In genomic region chr5:172855597-172856292, GRCh38 we compare ENCODE assay signal across 11 cellular contexts. TPM values are rescaled to one million over a fixed set of nuclear protein-coding genes. Genes with fewer than 3 reads are reported as not detected.
DNase-seq lines count a peak whose midpoint lies in the region; ATAC-seq and TF ChIP-seq lines count a peak whose summit lies in the region.
"Had no signal": no experiment of that assay in that cellular context is flagged by ENCODE, and none has a peak within 500 bp of the region (broad histone marks: within the 10 kb centered on the region; RNA-seq: fewer than 3 reads in every experiment).

No MANE protein-coding gene starts in this region.

- intact Hi-C loops in cardiac septum (cut with DNase I) = loop anchor here (5.0 kb wide), 1 partner anchor 138 kb away; no protein-coding TSS in a partner anchor

- no peaks in the 10 kb centered on the region for H3K27me3 ChIP-seq in ACC112 (ENCODE audit: insufficient read depth, low read length)
- H3K27me3 ChIP-seq: cardiac muscle cell had no signal

- TF ChIP-seq CTCF in WTC11 (IDR thresholded peaks at IDR 0.05) (no peak), osteocyte (IDR thresholded peaks at IDR 0.05) (no peak), omental fat pad (IDR thresholded peaks at IDR 0.05) (no peak)

- H3K4me1 ChIP-seq in ACC112 (ENCODE audit: control insufficient read depth, insufficient read depth, low read length, unreplicated experiment) = peaks cover 83% of the 10 kb centered on the region

- ATAC-seq in WTC11 (no peak), omental fat pad (ENCODE audit: low FRiP score) (no peak)

- POLR2A ChIA-PET in WTC11 (lab: Charles Lee) = no interaction called here

- H3K4me3 Mint-ChIP-seq in WTC11 (no peak overlapping the region), osteocyte (ENCODE audit: unreplicated experiment) (no peak overlapping the region)

- no peaks in the 10 kb centered on the region for H3K36me3 ChIP-seq in ACC112 (ENCODE audit: insufficient read depth, low read length)
- H3K36me3 ChIP-seq: cardiac muscle cell had no signal

- DNase-seq in WTC11 (ENCODE audit: low spot score) = no peak
- peak; percentile 77 for DNase-seq in cardiac septum (ENCODE audit: low spot score)
- DNase-seq in osteocyte (ENCODE audit: extremely low spot score, unreplicated experiment) = no peak
- no peak for DNase-seq in stimulated activated CD4-positive, alpha-beta T cell treated with anti-CD3 and anti-CD28 coated beads, Interleukin-15, amount 100 ng/mL, for 24 hours
- no peak for DNase-seq in activated effector memory CD4-positive, alpha-beta T cell treated with Interleukin-2 at 50 U/mL for 16 hours
- DNase-seq in superior temporal gyrus (ENCODE audit: extremely low spot score) = no peak
- DNase-seq in omental fat pad (ENCODE audit: low spot score) = no peak
- DNase-seq: ACHN; activated CD4-positive, alpha-beta T cell treated with anti-CD3 and anti-CD28 coated beads, Interleukin-2, amount 50 U/mL, for 48 hours had no signal

- H3K27ac Mint-ChIP-seq in WTC11 (0 out of 2 replicates have a peak overlapping the region, but pooled peaks have one; percentile 75), osteocyte (ENCODE audit: unreplicated experiment) (peak overlapping the region; percentile 91)

- H3K79me2 ChIP-seq in ACC112 (ENCODE audit: control insufficient read depth, insufficient read depth, low read length, unreplicated experiment) = peaks cover 86% of the 10 kb centered on the region

- no peaks in the 10 kb centered on the region for H3K36me3 Mint-ChIP-seq in WTC11
- peaks cover 10% of the 10 kb centered on the region for H3K36me3 Mint-ChIP-seq in osteocyte (ENCODE audit: unreplicated experiment)

- CTCF ChIA-PET in WTC11 (lab: Charles Lee) = no interaction called here

- peak overlapping the region; percentile 94 for H3K27ac ChIP-seq in ACC112 (ENCODE audit: low read depth, low read length)
- H3K27ac ChIP-seq: cardiac muscle cell had no signal

- peak overlapping the region; percentile 15; the same call in 1 of the 2 replicates for H3K4me3 ChIP-seq in ACC112 (ENCODE audit: low read depth, low read length)
- H3K4me3 ChIP-seq: cardiac muscle cell had no signal

- H3K27me3 Mint-ChIP-seq in WTC11 (ENCODE audit: low read depth) (no peaks in the 10 kb centered on the region), osteocyte (ENCODE audit: unreplicated experiment) (no peaks in the 10 kb centered on the region)

- H3K9me3 Mint-ChIP-seq in WTC11 = no peaks in the 10 kb centered on the region
- H3K9me3 Mint-ChIP-seq in osteocyte (ENCODE audit: unreplicated experiment) = no peaks in the 10 kb centered on the region

- no peak overlapping the region for H2AFZ ChIP-seq in ACC112 (ENCODE audit: low read length, unreplicated experiment)

- H3K4me1 Mint-ChIP-seq in WTC11 = peaks cover 15% of the 10 kb centered on the region
- H3K4me1 Mint-ChIP-seq in osteocyte (ENCODE audit: unreplicated experiment) = peaks cover 78% of the 10 kb centered on the region

TF ChIP-seq in WTC11, 78 proteins besides CTCF, POLR2A, EP300 and RAD21:
- TF ChIP-seq IRF2 (CRISPR knock-in tag; IDR thresholded peaks at IDR 0.05; ENCODE audit: borderline replicate concordance, low read depth) = no peak
- no peak for TF ChIP-seq MXD4 (CRISPR knock-in tag; IDR thresholded peaks at IDR 0.05; ENCODE audit: borderline replicate concordance)
- TF ChIP-seq PRRX2 (CRISPR knock-in tag; IDR thresholded peaks at IDR 0.05) = no peak
- TF ChIP-seq USF1 (CRISPR knock-in tag; IDR thresholded peaks at IDR 0.05) = no peak
- no peak for TF ChIP-seq ZNF219 (CRISPR knock-in tag; IDR thresholded peaks at IDR 0.05; ENCODE audit: borderline replicate concordance)
- TF ChIP-seq RORB (CRISPR knock-in tag; IDR thresholded peaks at IDR 0.05) = no peak
- TF ChIP-seq JAZF1 (CRISPR knock-in tag; IDR thresholded peaks at IDR 0.05) = no peak
- TF ChIP-seq ZNF263 (CRISPR knock-in tag; IDR thresholded peaks at IDR 0.05; ENCODE audit: low read depth) = no peak
- no peak for TF ChIP-seq PREB (CRISPR knock-in tag; IDR thresholded peaks at IDR 0.05; ENCODE audit: borderline replicate concordance)
- no peak for TF ChIP-seq E2F1 (CRISPR knock-in tag; IDR thresholded peaks at IDR 0.05)
- no peak for TF ChIP-seq ZNF416 (CRISPR knock-in tag; IDR thresholded peaks at IDR 0.05)
- no peak for TF ChIP-seq ZBTB21 (CRISPR knock-in tag; IDR thresholded peaks at IDR 0.05; ENCODE audit: borderline replicate concordance)
- TF ChIP-seq GTF2I (CRISPR knock-in tag; conservative IDR thresholded peaks at IDR 0.05) = no peak
- TF ChIP-seq NR3C1 (CRISPR knock-in tag; conservative IDR thresholded peaks at IDR 0.05; ENCODE audit: low read depth) = no peak
- TF ChIP-seq ZMAT4 (CRISPR knock-in tag; IDR thresholded peaks at IDR 0.05) = no peak
- TF ChIP-seq GABPB1 (CRISPR knock-in tag; IDR thresholded peaks at IDR 0.05) = no peak
- TF ChIP-seq ESRRA (CRISPR knock-in tag; IDR thresholded peaks at IDR 0.05; ENCODE audit: borderline replicate concordance) = no peak
- TF ChIP-seq SMAD4 (CRISPR knock-in tag; IDR thresholded peaks at IDR 0.05) = no peak

RNA-seq across cellular contexts. Expression of gene ERGIC1, which starts 21.7 kb away (rescaled TPM):
- 89.8 to 101 TPM (median 97.1 TPM) in 3 replicates for total RNA-seq in WTC11 (2021)
- 76.9 TPM for total RNA-seq in cardiac septum
- 174 and 175 TPM in 2 replicates for total RNA-seq in osteocyte
- total RNA-seq in omental fat pad = 100 to 1,000 TPM in 3 of 4 donors, 10 to 100 TPM in 1; 98.8 to 227 (median 129) TPM
